Comparison of ENCODE assay signal across 8 cellular contexts in the genomic region with DNA sequence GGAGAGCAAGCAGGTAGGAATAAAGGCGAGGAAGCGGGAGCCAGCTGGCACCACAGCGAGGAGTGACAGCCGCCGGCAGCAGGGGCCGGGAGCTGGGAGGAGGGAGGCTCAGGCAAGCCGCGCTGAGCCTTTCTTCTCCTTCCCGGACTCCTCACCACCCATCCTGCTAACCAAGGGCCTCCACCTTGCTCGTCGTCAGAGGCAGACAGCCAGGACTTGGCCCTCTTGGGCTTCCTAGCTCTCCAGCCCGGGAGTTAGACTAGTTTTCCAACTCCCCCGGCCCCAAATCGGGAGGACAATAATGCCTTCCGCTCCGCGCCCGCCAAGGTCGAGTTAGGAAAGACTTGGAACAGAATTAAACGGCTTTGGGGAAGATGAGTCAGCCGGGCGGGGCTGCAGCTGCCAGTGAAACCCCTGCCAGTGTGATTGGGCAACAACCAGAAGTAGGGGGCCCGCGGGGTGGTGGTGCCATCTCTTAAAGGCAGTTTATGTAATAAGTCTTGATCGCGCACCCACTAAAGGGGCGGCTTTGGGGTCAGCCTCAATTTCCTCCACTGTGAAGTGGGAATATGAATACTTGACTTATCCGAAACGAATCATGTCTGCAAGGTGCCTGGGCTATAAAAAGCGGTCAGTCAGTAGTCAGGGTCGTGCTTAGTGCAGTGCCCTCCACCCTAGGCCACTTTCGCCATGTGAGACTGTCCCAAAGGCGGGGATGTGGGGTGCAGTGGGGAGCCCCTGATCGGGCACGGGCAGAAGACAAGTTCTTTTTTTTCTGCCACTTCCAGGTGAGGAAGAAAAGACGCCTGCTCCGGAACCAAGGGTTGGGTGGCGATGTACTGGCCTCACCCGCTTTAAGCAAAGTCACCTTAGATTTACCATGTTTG. TPM values are rescaled to one million over a fixed set of nuclear protein-coding genes. Genes with fewer than 3 reads are reported as not detected.
DNase-seq lines count a peak whose midpoint lies in the region; ATAC-seq and TF ChIP-seq lines count a peak whose summit lies in the region.

No MANE protein-coding gene starts in this region.

- peaks cover 2% of the 10 kb centered on the region for H3K4me1 Mint-ChIP-seq in progenitor cell of endocrine pancreas (ENCODE audit: low read depth)

- H3K4me3 ChIP-seq in adipocyte (ENCODE audit: low read length), result peak overlapping the region; percentile 70

- H3K9ac ChIP-seq in adipocyte (ENCODE audit: low read length), result peak overlapping the region; percentile 14

- H3K4me3 Mint-ChIP-seq in progenitor cell of endocrine pancreas (ENCODE audit: low read depth), result peak overlapping the region; percentile 77

- ATAC-seq in left cardiac atrium, result peak; percentile 46 to 82
- ATAC-seq in GM21390 (IDR thresholded peaks at IDR 0.05; ENCODE audit: unreplicated experiment), result no peak

- no peaks in the 10 kb centered on the region for H3K36me3 ChIP-seq in adipocyte (ENCODE audit: control insufficient read depth, insufficient read depth, low read length, severe bottlenecking)

- peaks cover 31% of the 10 kb centered on the region for H3K27me3 ChIP-seq in adipocyte (replicated peaks; ENCODE audit: control insufficient read depth, insufficient read depth, low read length)

- H3K36me3 Mint-ChIP-seq in progenitor cell of endocrine pancreas (ENCODE audit: insufficient read depth), result no peaks in the 10 kb centered on the region

- DNase-seq in NCI-H2107 treated with DMSO at 0.1 percent for 48 hours (lab: John Stamatoyannopoulos, UW; ENCODE audit: unreplicated experiment) (peak; percentile 63), NCI-H2107 (lab: John Stamatoyannopoulos, UW) (no peak), NCI-H510A (lab: John Stamatoyannopoulos, UW) (peak; percentile 9), adipocyte (ENCODE audit: low read depth) (peak; percentile 90), left cardiac atrium (peak; percentile 86), progenitor cell of endocrine pancreas (ENCODE audit: low spot score, unreplicated experiment) (no peak)
- no peak for DNase-seq in central memory CD4-positive, alpha-beta T cell

- peaks cover 12% of the 10 kb centered on the region for H3K27me3 Mint-ChIP-seq in progenitor cell of endocrine pancreas

- peaks cover 17% of the 10 kb centered on the region for H3K4me1 ChIP-seq in adipocyte (ENCODE audit: control insufficient read depth, insufficient read depth, low read length)

- TF ChIP-seq CTCF in progenitor cell of endocrine pancreas (IDR thresholded peaks at IDR 0.05; ENCODE audit: unreplicated experiment), result no peak

- H3K9me3 ChIP-seq in adipocyte (ENCODE audit: control insufficient read depth, low read length), result no peaks in the 10 kb centered on the region

- intact Hi-C loops in left cardiac atrium (cut with DNase I), result no loop called here

- H3K9me3 Mint-ChIP-seq in progenitor cell of endocrine pancreas (ENCODE audit: low read depth), result peaks cover 7% of the 10 kb centered on the region

- peak overlapping the region; percentile 76 for H3K27ac Mint-ChIP-seq in progenitor cell of endocrine pancreas

RNA-seq across cellular contexts. Expression of a gene that starts 6.7 kb away (rescaled TPM):
- 100 to 1,000 TPM in 1 of 2 donors, 10 to 100 TPM in 1; 98.9 to 106 TPM for total RNA-seq in left cardiac atrium
- 86.8 and 92.3 TPM in 2 replicates for total RNA-seq in progenitor cell of endocrine pancreas

RNA-seq across cellular contexts. Expression of a gene that starts 18.2 kb away (rescaled TPM):
- under 1 TPM; 0.26 to 0.80 TPM for total RNA-seq in left cardiac atrium
- 3.2 and 3.4 TPM in 2 replicates for total RNA-seq in progenitor cell of endocrine pancreas

RNA-seq across cellular contexts. Expression of a gene that starts 18.4 kb away (rescaled TPM):
- total RNA-seq in left cardiac atrium, result 10 to 100 TPM; 42.8 to 43.3 TPM
- 72.5 and 75.5 TPM in 2 replicates for total RNA-seq in progenitor cell of endocrine pancreas

Comparison
In these comparisons a context has a peak if more than half of its experiments do, and no peak if none do; other contexts are left out.
1. DNase-seq: peak in NCI-H2107 treated with DMSO at 0.1 percent for 48 hours (single experiment), NCI-H510A (single experiment), adipocyte (single experiment) and left cardiac atrium (single experiment); none in NCI-H2107 (single experiment), progenitor cell of endocrine pancreas (single experiment) and central memory CD4-positive, alpha-beta T cell (single experiment).